Comparison of ENCODE assay signal across 1 cellular context in the genomic region with DNA sequence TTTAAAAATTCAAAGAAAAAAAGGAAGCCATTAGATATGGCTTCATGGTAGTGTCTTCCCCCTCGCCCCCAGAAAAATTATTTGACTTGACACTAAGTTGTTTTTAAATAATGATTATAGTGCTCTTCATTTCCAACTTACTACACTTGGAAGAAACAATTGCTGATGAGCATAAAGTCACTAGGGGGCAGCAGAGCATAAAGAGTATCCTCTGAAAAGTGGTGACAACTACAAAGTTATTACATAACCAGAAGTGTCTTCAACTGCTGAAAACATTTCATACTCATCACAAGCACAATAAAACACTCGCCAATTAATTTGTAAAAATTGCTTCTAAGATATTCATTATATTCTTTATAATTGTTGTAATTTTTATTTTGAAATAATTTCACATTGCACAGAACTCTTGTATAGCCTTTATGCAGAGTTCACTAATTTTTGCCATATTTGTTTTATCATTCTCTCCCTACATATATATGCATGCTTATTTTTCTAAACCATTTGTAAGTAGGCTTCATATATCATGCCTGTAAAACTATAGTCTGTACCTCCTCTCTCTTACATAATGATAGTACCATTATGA.
TF ChIP-seq lines count a peak whose summit lies in the region.

No MANE protein-coding gene starts in this region.

TF ChIP-seq in GM23338, 12 proteins besides CTCF, POLR2A, EP300 and RAD21 (continued from another document):
- TF ChIP-seq, protein P1, sequence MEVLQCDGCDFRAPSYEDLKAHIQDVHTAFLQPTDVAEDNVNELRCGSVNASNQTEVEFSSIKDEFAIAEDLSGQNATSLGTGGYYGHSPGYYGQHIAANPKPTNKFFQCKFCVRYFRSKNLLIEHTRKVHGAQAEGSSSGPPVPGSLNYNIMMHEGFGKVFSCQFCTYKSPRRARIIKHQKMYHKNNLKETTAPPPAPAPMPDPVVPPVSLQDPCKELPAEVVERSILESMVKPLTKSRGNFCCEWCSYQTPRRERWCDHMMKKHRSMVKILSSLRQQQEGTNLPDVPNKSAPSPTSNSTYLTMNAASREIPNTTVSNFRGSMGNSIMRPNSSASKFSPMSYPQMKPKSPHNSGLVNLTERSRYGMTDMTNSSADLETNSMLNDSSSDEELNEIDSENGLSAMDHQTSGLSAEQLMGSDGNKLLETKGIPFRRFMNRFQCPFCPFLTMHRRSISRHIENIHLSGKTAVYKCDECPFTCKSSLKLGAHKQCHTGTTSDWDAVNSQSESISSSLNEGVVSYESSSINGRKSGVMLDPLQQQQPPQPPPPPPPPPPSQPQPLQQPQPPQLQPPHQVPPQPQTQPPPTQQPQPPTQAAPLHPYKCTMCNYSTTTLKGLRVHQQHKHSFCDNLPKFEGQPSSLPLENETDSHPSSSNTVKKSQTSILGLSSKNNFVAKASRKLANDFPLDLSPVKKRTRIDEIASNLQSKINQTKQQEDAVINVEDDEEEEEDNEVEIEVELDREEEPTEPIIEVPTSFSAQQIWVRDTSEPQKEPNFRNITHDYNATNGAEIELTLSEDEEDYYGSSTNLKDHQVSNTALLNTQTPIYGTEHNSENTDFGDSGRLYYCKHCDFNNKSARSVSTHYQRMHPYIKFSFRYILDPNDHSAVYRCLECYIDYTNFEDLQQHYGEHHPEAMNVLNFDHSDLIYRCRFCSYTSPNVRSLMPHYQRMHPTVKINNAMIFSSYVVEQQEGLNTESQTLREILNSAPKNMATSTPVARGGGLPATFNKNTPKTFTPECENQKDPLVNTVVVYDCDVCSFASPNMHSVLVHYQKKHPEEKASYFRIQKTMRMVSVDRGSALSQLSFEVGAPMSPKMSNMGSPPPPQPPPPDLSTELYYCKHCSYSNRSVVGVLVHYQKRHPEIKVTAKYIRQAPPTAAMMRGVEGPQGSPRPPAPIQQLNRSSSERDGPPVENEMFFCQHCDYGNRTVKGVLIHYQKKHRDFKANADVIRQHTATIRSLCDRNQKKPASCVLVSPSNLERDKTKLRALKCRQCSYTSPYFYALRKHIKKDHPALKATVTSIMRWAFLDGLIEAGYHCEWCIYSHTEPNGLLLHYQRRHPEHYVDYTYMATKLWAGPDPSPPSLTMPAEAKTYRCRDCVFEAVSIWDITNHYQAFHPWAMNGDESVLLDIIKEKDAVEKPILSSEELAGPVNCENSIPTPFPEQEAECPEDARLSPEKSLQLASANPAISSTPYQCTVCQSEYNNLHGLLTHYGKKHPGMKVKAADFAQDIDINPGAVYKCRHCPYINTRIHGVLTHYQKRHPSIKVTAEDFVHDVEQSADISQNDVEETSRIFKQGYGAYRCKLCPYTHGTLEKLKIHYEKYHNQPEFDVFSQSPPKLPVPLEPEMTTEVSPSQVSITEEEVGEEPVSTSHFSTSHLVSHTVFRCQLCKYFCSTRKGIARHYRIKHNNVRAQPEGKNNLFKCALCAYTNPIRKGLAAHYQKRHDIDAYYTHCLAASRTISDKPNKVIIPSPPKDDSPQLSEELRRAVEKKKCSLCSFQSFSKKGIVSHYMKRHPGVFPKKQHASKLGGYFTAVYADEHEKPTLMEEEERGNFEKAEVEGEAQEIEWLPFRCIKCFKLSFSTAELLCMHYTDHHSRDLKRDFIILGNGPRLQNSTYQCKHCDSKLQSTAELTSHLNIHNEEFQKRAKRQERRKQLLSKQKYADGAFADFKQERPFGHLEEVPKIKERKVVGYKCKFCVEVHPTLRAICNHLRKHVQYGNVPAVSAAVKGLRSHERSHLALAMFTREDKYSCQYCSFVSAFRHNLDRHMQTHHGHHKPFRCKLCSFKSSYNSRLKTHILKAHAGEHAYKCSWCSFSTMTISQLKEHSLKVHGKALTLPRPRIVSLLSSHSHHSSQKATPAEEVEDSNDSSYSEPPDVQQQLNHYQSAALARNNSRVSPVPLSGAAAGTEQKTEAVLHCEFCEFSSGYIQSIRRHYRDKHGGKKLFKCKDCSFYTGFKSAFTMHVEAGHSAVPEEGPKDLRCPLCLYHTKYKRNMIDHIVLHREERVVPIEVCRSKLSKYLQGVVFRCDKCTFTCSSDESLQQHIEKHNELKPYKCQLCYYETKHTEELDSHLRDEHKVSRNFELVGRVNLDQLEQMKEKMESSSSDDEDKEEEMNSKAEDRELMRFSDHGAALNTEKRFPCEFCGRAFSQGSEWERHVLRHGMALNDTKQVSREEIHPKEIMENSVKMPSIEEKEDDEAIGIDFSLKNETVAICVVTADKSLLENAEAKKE (CRISPR knock-in tag; IDR thresholded peaks at IDR 0.05): no peak
- TF ChIP-seq STAT1 (IDR thresholded peaks at IDR 0.05; ENCODE audit: unreplicated experiment): no peak
